8 cellular contexts compared by ENCODE assay signal in genomic region chr5:141040763-141041426, GRCh38. TPM values are rescaled to one million over a fixed set of nuclear protein-coding genes. Genes with fewer than 3 reads are reported as not detected.
DNase-seq lines count a peak whose midpoint lies in the region; ATAC-seq and TF ChIP-seq lines count a peak whose summit lies in the region.

No MANE protein-coding gene starts in this region.

- H3K9me3 ChIP-seq in A673 (ENCODE audit: low read depth, low read length, poor library complexity, severe bottlenecking) (no peaks in the 10 kb centered on the region), Karpas-422 (ENCODE audit: low read length) (0 out of 2 replicates have a peak, but pooled peaks cover 4% of the 10 kb centered on the region), PC-9 (ENCODE audit: insufficient read depth, low read depth) (0 out of 2 replicates have a peak, but pooled peaks cover 4% of the 10 kb centered on the region), stomach (peaks cover 0 to 11% (median 3%) of the 10 kb centered on the region in 4 donors)

- BruUV-seq in A673 (replicated peaks; lab: Mats Ljungman, UMichigan): no TSS peak
- BruUV-seq in PC-9 (replicated peaks; lab: Mats Ljungman, UMichigan): no TSS peak

- peak overlapping the region; percentile 69 for H3K4me3 ChIP-seq in A673 (ENCODE audit: low read depth, low read length, poor library complexity, severe bottlenecking)
- H3K4me3 ChIP-seq in Karpas-422 (ENCODE audit: low read length): no peak overlapping the region
- peak overlapping the region; percentile 34; the same call in 1 of the 2 replicates for H3K4me3 ChIP-seq in PC-9
- no peak overlapping the region for H3K4me3 ChIP-seq in fibroblast of villous mesenchyme (ENCODE audit: low read depth, low read length)
- H3K4me3 ChIP-seq in stomach: peak overlapping the region; percentile 26 to 39 (median 34)

- POLR2A ChIA-PET in A673 (lab: Charles Lee; ENCODE audit: low non-redundant PET) (interaction anchor here (0.9 kb wide), 2 partner anchors 37 to 39 kb away, joined by 3 to 4 read pairs; no protein-coding TSS in a partner anchor), PC-9 (lab: Charles Lee; ENCODE audit: unreplicated experiment) (interaction anchor here (0.6 kb wide), 1 partner anchor 71 kb away, joined by 3 read pairs; no protein-coding TSS in a partner anchor)
- POLR2A ChIA-PET in naive thymus-derived CD8-positive, alpha-beta T cell (lab: Charles Lee): no interaction called here

- H3K4me2 ChIP-seq in Karpas-422 (ENCODE audit: low read depth, low read length, poor library complexity, severe bottlenecking): no peak overlapping the region
- H3K4me2 ChIP-seq in PC-9: peak overlapping the region; percentile 53

- intact Hi-C loops in A673 (cut with micrococcal nuclease; ENCODE audit: unreplicated experiment) (loop anchor here (1.0 to 5.0 kb wide), 5 partner anchors 39 to 214 kb away; partner anchors contain the start of genes PCDHA12, PCDHA13, PCDHA6 and PCDHAC1), PC-9 (cut with micrococcal nuclease; ENCODE audit: unreplicated experiment) (loop anchor here (1.0 to 2.0 kb wide), 7 partner anchors 36 to 247 kb away; partner anchors contain the start of genes PCDHA11, PCDHA12, PCDHA13 and PCDHA2), stomach (cut with DNase I; ENCODE audit: low total_unique reads) (no loop called here)

- TF ChIP-seq EP300 in stomach (IDR thresholded peaks at IDR 0.05): no peak

- no peak overlapping the region for H3K27ac Mint-ChIP-seq in naive thymus-derived CD8-positive, alpha-beta T cell

- no peak for TF ChIP-seq POLR2A in stomach (IDR thresholded peaks at IDR 0.05)

- H3K36me3 ChIP-seq in A673 (ENCODE audit: insufficient read depth, low read length, poor library complexity, severe bottlenecking) (no peaks in the 10 kb centered on the region), Karpas-422 (ENCODE audit: insufficient read depth, low read length) (no peaks in the 10 kb centered on the region), PC-9 (ENCODE audit: low read depth) (no peaks in the 10 kb centered on the region), stomach (no peaks in the 10 kb centered on the region)

- no peak overlapping the region for H3K9ac ChIP-seq in Karpas-422 (ENCODE audit: low read length)

- H3K4me1 Mint-ChIP-seq in naive thymus-derived CD8-positive, alpha-beta T cell: no peaks in the 10 kb centered on the region

- H4K20me1 ChIP-seq in Karpas-422 (ENCODE audit: insufficient read depth, low read depth, low read length): no peaks in the 10 kb centered on the region
- H4K20me1 ChIP-seq in PC-9 (ENCODE audit: insufficient read depth): no peaks in the 10 kb centered on the region

- H3F3A ChIP-seq in PC-9 (ENCODE audit: insufficient read depth, low read depth): peaks cover 11% of the 10 kb centered on the region; the same call in 1 of the 2 replicates

- no peaks in the 10 kb centered on the region for H3K9me2 ChIP-seq in Karpas-422 (replicated peaks; ENCODE audit: insufficient read depth, low read length)
- no peaks in the 10 kb centered on the region for H3K9me2 ChIP-seq in PC-9 (ENCODE audit: insufficient read depth)

- H2AFZ ChIP-seq in Karpas-422 (ENCODE audit: low read length): no peak overlapping the region
- 0 out of 2 replicates have a peak overlapping the region, but pooled peaks have one; percentile 54 for H2AFZ ChIP-seq in PC-9

- H3K79me2 ChIP-seq in Karpas-422 (ENCODE audit: low read length): no peaks in the 10 kb centered on the region
- no peaks in the 10 kb centered on the region for H3K79me2 ChIP-seq in PC-9 (ENCODE audit: low read depth)

- H3K27ac ChIP-seq in A673 (ENCODE audit: low read depth, low read length, poor library complexity, severe bottlenecking) (peak overlapping the region; percentile 98), Karpas-422 (ENCODE audit: low read length) (no peak overlapping the region), PC-9 (no peak overlapping the region), stomach (peak overlapping the region; percentile 21 to 74 (median 53))

- 8 to 12% (median 9%) methylated on average over 24 to 25 of the region's 25 CpGs for WGBS in stomach, 5 donors

- DNase-seq in A673 (ENCODE audit: low spot score) (peak; percentile 99), Karpas-422 (peak; percentile 96), PC-9 (peak; percentile 72 to 87), fibroblast of villous mesenchyme (ENCODE audit: low read depth) (peak; percentile 59), stomach (peak; percentile 86)
- peak; percentile 15 to 17 for DNase-seq in activated T-helper 1 cell treated with anti-CD3 and anti-CD28 coated beads, Interleukin-2, amount 50 U/mL, for 16 hours (ENCODE audit: low read depth in 1 of 2, low spot score in 1 of 2)
- peak; percentile 19 to 76 (median 58) for DNase-seq in naive thymus-derived CD8-positive, alpha-beta T cell

- CTCF ChIA-PET in A673 (lab: Charles Lee): interaction anchor here (0.5 to 3.0 kb wide), 17 partner anchors 10 to 220 kb away, joined by 3 to 67 read pairs (median 7); partner anchors contain the start of genes PCDHA10, PCDHA11, PCDHA12 and PCDHA13
- CTCF ChIA-PET in PC-9 (lab: Charles Lee): interaction anchor here (0.6 to 1.5 kb wide), 7 partner anchors 37 to 199 kb away, joined by 3 to 26 read pairs (median 4); partner anchors contain the start of gene PCDHAC1

- H3K4me3 Mint-ChIP-seq in naive thymus-derived CD8-positive, alpha-beta T cell: no peak overlapping the region

- H3K27me3 Mint-ChIP-seq in naive thymus-derived CD8-positive, alpha-beta T cell: peaks cover 12 to 34% (median 17%) of the 10 kb centered on the region in 5 donors

- H3K27me3 ChIP-seq in A673 (replicated peaks; ENCODE audit: insufficient read depth, low read depth, low read length, poor library complexity) (peaks cover 27% of the 10 kb centered on the region), Karpas-422 (ENCODE audit: low read length) (no peaks in the 10 kb centered on the region), PC-9 (ENCODE audit: insufficient read depth, low read depth) (no peaks in the 10 kb centered on the region), stomach (peaks cover 0 to 10% (median 4%) of the 10 kb centered on the region in 3 donors)

- ATAC-seq in GM18909 (IDR thresholded peaks at IDR 0.05; ENCODE audit: poor library complexity, unreplicated experiment): peak; percentile 91
- ATAC-seq in naive thymus-derived CD8-positive, alpha-beta T cell: peak in 1 of 2 donors; percentile 56

- H3K36me3 Mint-ChIP-seq in naive thymus-derived CD8-positive, alpha-beta T cell: peaks cover 0 to 11% (median 0%) of the 10 kb centered on the region in 3 donors

- H3K4me1 ChIP-seq in A673 (ENCODE audit: insufficient read depth, low read length, poor library complexity, severe bottlenecking): peaks cover 22% of the 10 kb centered on the region
- no peaks in the 10 kb centered on the region for H3K4me1 ChIP-seq in Karpas-422 (ENCODE audit: low read length)
- no peaks in the 10 kb centered on the region for H3K4me1 ChIP-seq in PC-9 (replicated peaks; ENCODE audit: insufficient read depth)
- peaks cover 0 to 20% (median 13%) of the 10 kb centered on the region in 4 donors for H3K4me1 ChIP-seq in stomach

- peaks cover 3 to 28% (median 9%) of the 10 kb centered on the region in 9 donors for H3K9me3 Mint-ChIP-seq in naive thymus-derived CD8-positive, alpha-beta T cell

- TF ChIP-seq CTCF in A673 (conservative IDR thresholded peaks at IDR 0.05; ENCODE audit: low read depth, low read length): peak; percentile 79
- peak; percentile 80 for TF ChIP-seq CTCF in PC-9 (conservative IDR thresholded peaks at IDR 0.05)
- peak; percentile 50 for TF ChIP-seq CTCF in fibroblast of villous mesenchyme (IDR thresholded peaks at IDR 0.05; ENCODE audit: insufficient read depth, low read depth, low read length)
- peak in 5 of 7 experiments; percentile 35 to 86 (median 61) for TF ChIP-seq CTCF in stomach (IDR thresholded peaks at IDR 0.05)

RNA-seq across cellular contexts. Expression of gene PCDHB1, which starts 10.3 kb away (rescaled TPM):
- total RNA-seq in A673 (2021) (0.04 and 0.06 TPM in 2 replicates), PC-9 (2021) (not detected in 2 replicates), fibroblast of villous mesenchyme (not detected in 2 replicates), stomach (under 1 TPM in 2 of 5 donors, not detected in 3; under 0.01 to 0.37 TPM)
- not detected in 2 replicates for total RNA-seq in Karpas-422 (2014; rRNA removed; shearing (Covaris generic); ENCODE audit: low replicate concordance)
- not detected for total RNA-seq in naive thymus-derived CD8-positive, alpha-beta T cell
- not detected for polyA plus RNA-seq in naive thymus-derived CD8-positive, alpha-beta T cell
- under 1 TPM in 1 of 3 donors, not detected in 2; 0.03 TPM for polyA plus RNA-seq in stomach

RNA-seq across cellular contexts. Expression of gene PCDHB2, which starts 53.5 kb away (rescaled TPM):
- total RNA-seq in A673 (2021): 31.3 and 35.0 TPM in 2 replicates
- not detected in 2 replicates for total RNA-seq in Karpas-422 (2014; rRNA removed; shearing (Covaris generic); ENCODE audit: low replicate concordance)
- 2.8 and 4.0 TPM in 2 replicates for total RNA-seq in PC-9 (2021)
- total RNA-seq in fibroblast of villous mesenchyme: under 0.01 and 0.32 TPM in 2 replicates
- not detected for total RNA-seq in naive thymus-derived CD8-positive, alpha-beta T cell
- polyA plus RNA-seq in naive thymus-derived CD8-positive, alpha-beta T cell: under 1 TPM in 1 of 3 donors, not detected in 2; 0.25 TPM
- 1 to 10 TPM in 1 of 5 donors, under 1 TPM in 1, not detected in 3; 0.43 to 3.3 TPM for total RNA-seq in stomach
- 1 to 10 TPM in 1 of 3 donors, under 1 TPM in 2; 0.53 to 1.3 (median 0.61) TPM for polyA plus RNA-seq in stomach

RNA-seq across cellular contexts. Expression of gene PCDHB3, which starts 59.4 kb away (rescaled TPM):
- total RNA-seq in A673 (2021): 2.6 and 4.9 TPM in 2 replicates
- total RNA-seq in Karpas-422 (2014; rRNA removed; shearing (Covaris generic); ENCODE audit: low replicate concordance): not detected in 2 replicates
- total RNA-seq in PC-9 (2021): 0.17 and 0.55 TPM in 2 replicates
- 0.32 and 0.43 TPM in 2 replicates for total RNA-seq in fibroblast of villous mesenchyme
- not detected for total RNA-seq in naive thymus-derived CD8-positive, alpha-beta T cell
- polyA plus RNA-seq in naive thymus-derived CD8-positive, alpha-beta T cell: not detected
- total RNA-seq in stomach: 1 to 10 TPM in 1 of 5 donors, not detected in 4; 3.7 TPM
- under 1 TPM; 0.15 to 0.46 (median 0.31) TPM for polyA plus RNA-seq in stomach

Comparison
In these comparisons a context has a peak if more than half of its experiments do, and no peak if none do; other contexts are left out.
1. DNase-seq: peak in every context shown above with its lines; median percentile 99 in A673; 96 in Karpas-422; 86 in stomach; 80 in PC-9; 59 in fibroblast of villous mesenchyme; 58 in naive thymus-derived CD8-positive, alpha-beta T cell; 16 in activated T-helper 1 cell treated with anti-CD3 and anti-CD28 coated beads, Interleukin-2, amount 50 U/mL, for 16 hours.
2. H3K27ac ChIP-seq: peak in A673 (single experiment) and stomach (5 of 5); none in Karpas-422 (single experiment) and PC-9 (single experiment).
3. H3K4me3 ChIP-seq: peak in A673 (single experiment), PC-9 (single experiment) and stomach (4 of 4); none in Karpas-422 (single experiment) and fibroblast of villous mesenchyme (single experiment).
4. Peak in every context shown above with its lines, with median percentiles within 50 percentile points of each other: CTCF ChIP-seq.